Comparison of ENCODE assay signal across 11 cellular contexts in genomic region chr6:51934098-51934497, GRCh38.
A peak's percentile ranks its signal among the peaks of the same experiment; 100 is the strongest.
DNase-seq lines count a peak whose midpoint lies in the region; ATAC-seq and TF ChIP-seq lines count a peak whose summit lies in the region.
"Had no signal": no experiment of that assay in that cellular context is flagged by ENCODE, and none has a peak within 500 bp of the region (broad histone marks: within the 10 kb centered on the region; RNA-seq: fewer than 3 reads in every experiment).

No MANE protein-coding gene starts in this region.

- no peaks in the 10 kb centered on the region for H3K9me3 Mint-ChIP-seq in activated CD4-positive, alpha-beta T cell treated with anti-CD3 and anti-CD28 coated beads for 36 hours (ENCODE audit: low read depth)
- H3K9me3 Mint-ChIP-seq in WTC11, result no peaks in the 10 kb centered on the region
- H3K9me3 Mint-ChIP-seq: brain had no signal

- no peaks in the 10 kb centered on the region for H3K27me3 ChIP-seq in psoas muscle (ENCODE audit: insufficient read depth in 3 of 3, low read length in 2 of 3)
- H3K27me3 ChIP-seq: upper lobe of right lung had no signal

- CTCF ChIA-PET in activated CD4-positive, alpha-beta T cell treated with anti-CD3 and anti-CD28 coated beads for 36 hours (lab: Charles Lee), result no interaction called here
- CTCF ChIA-PET in WTC11 (lab: Charles Lee), result interaction anchor here (0.8 to 2.3 kb wide), 18 partner anchors 9 to 182 kb away, joined by 3 to 13 read pairs (median 4); no protein-coding TSS in a partner anchor

- no peaks in the 10 kb centered on the region for H3K9me3 ChIP-seq in psoas muscle
- H3K9me3 ChIP-seq: upper lobe of right lung had no signal

- no peak overlapping the region for H3K4me3 ChIP-seq in psoas muscle
- H3K4me3 ChIP-seq: upper lobe of right lung had no signal

- H3K27me3 Mint-ChIP-seq in activated CD4-positive, alpha-beta T cell treated with anti-CD3 and anti-CD28 coated beads for 36 hours, result no peaks in the 10 kb centered on the region
- H3K27me3 Mint-ChIP-seq in WTC11 (ENCODE audit: low read depth), result no peaks in the 10 kb centered on the region; the same call in none of the 2 replicates

- H3K36me3 ChIP-seq in psoas muscle (ENCODE audit: insufficient read depth in 1 of 2, low read depth in 1 of 2), result no peaks in the 10 kb centered on the region
- H3K36me3 ChIP-seq: upper lobe of right lung had no signal

- H3K27ac Mint-ChIP-seq in activated CD4-positive, alpha-beta T cell treated with anti-CD3 and anti-CD28 coated beads for 36 hours, result no peak overlapping the region
- H3K27ac Mint-ChIP-seq in WTC11, result no peak overlapping the region
- H3K27ac Mint-ChIP-seq: brain had no signal

- H3K4me1 ChIP-seq in psoas muscle, result no peaks in the 10 kb centered on the region
- H3K4me1 ChIP-seq: upper lobe of right lung had no signal

- H3K36me3 Mint-ChIP-seq in activated CD4-positive, alpha-beta T cell treated with anti-CD3 and anti-CD28 coated beads for 36 hours (ENCODE audit: low read depth), result no peaks in the 10 kb centered on the region
- H3K36me3 Mint-ChIP-seq in WTC11, result no peaks in the 10 kb centered on the region; the same call in 1 of the 2 replicates
- H3K36me3 Mint-ChIP-seq: brain had no signal

- in situ Hi-C loops in KBM-7 (cut with MboI; ENCODE audit: low pct_unique_long_range_greater_than_20kb, low sequenced_read_pairs), result no loop called here

- 66 to 78% (median 71%) methylated on average over 7 of the region's 7 CpGs for WGBS in psoas muscle, 3 donors

- no peak overlapping the region for H3K27ac ChIP-seq in psoas muscle
- H3K27ac ChIP-seq: upper lobe of right lung had no signal

- TF ChIP-seq CTCF in WTC11 (IDR thresholded peaks at IDR 0.05) (peak; percentile 50), psoas muscle (IDR thresholded peaks at IDR 0.05) (no peak)

- intact Hi-C loops in activated CD4-positive, alpha-beta T cell treated with anti-CD3 and anti-CD28 coated beads for 36 hours (cut with DNase I, micrococcal nuclease), result no loop called here
- intact Hi-C loops in posterior vena cava (cut with DNase I) (loop anchor here in 1 of 2 donors (10.0 kb wide), 1 partner anchor 429 kb away; no protein-coding TSS in a partner anchor), psoas muscle (cut with DNase I) (no loop called here)

- H3K4me1 Mint-ChIP-seq in activated CD4-positive, alpha-beta T cell treated with anti-CD3 and anti-CD28 coated beads for 36 hours, result no peaks in the 10 kb centered on the region
- H3K4me1 Mint-ChIP-seq in WTC11, result peaks cover 12% of the 10 kb centered on the region

- DNase-seq in activated CD4-positive, alpha-beta T cell treated with anti-CD3 and anti-CD28 coated beads for 36 hours, result peak; percentile 3
- DNase-seq in activated CD4-positive, alpha-beta T cell treated with anti-CD3 and anti-CD28 coated beads, Interleukin-2, amount 50 U/mL, for 4 hours, result no peak
- DNase-seq in KBM-7 (peak; percentile 24), WTC11 (ENCODE audit: low spot score) (peak; percentile 49), posterior vena cava (ENCODE audit: low spot score) (no peak), psoas muscle (no peak)
- DNase-seq in stimulated activated CD4-positive, alpha-beta T cell treated with anti-CD3 and anti-CD28 coated beads, Interleukin-12 subunit alpha, Interleukin-12 subunit beta, amount 100 ng/mL, for 4 hours, result no peak
- DNase-seq: NCI-H1930, upper lobe of right lung had no signal

- no peak for ATAC-seq in activated CD4-positive, alpha-beta T cell treated with anti-CD3 and anti-CD28 coated beads for 36 hours
- peak; percentile 90 for ATAC-seq in WTC11
- ATAC-seq in GM21786 (IDR thresholded peaks at IDR 0.05; ENCODE audit: unreplicated experiment), result no peak
- ATAC-seq in psoas muscle, result no peak
- ATAC-seq: upper lobe of right lung had no signal

- no peak overlapping the region for H3K4me3 Mint-ChIP-seq in activated CD4-positive, alpha-beta T cell treated with anti-CD3 and anti-CD28 coated beads for 36 hours
- no peak overlapping the region for H3K4me3 Mint-ChIP-seq in WTC11
- H3K4me3 Mint-ChIP-seq: brain had no signal

- POLR2A ChIA-PET in activated CD4-positive, alpha-beta T cell treated with anti-CD3 and anti-CD28 coated beads for 36 hours (lab: Charles Lee), result no interaction called here
- POLR2A ChIA-PET in WTC11 (lab: Charles Lee), result no interaction called here

TF ChIP-seq in WTC11, 78 proteins besides CTCF, POLR2A, EP300 and RAD21 (continues in another document):
- TF ChIP-seq ZNF532 (CRISPR knock-in tag; IDR thresholded peaks at IDR 0.05; ENCODE audit: borderline replicate concordance) (no peak), PREB (CRISPR knock-in tag; IDR thresholded peaks at IDR 0.05; ENCODE audit: borderline replicate concordance) (no peak), NFATC4 (CRISPR knock-in tag; IDR thresholded peaks at IDR 0.05) (no peak), FOXP1 (CRISPR knock-in tag; IDR thresholded peaks at IDR 0.05; ENCODE audit: borderline replicate concordance) (no peak), ZNF263 (CRISPR knock-in tag; IDR thresholded peaks at IDR 0.05; ENCODE audit: low read depth) (no peak), JUN (CRISPR knock-in tag; IDR thresholded peaks at IDR 0.05) (no peak)
- TF ChIP-seq, protein P1, sequence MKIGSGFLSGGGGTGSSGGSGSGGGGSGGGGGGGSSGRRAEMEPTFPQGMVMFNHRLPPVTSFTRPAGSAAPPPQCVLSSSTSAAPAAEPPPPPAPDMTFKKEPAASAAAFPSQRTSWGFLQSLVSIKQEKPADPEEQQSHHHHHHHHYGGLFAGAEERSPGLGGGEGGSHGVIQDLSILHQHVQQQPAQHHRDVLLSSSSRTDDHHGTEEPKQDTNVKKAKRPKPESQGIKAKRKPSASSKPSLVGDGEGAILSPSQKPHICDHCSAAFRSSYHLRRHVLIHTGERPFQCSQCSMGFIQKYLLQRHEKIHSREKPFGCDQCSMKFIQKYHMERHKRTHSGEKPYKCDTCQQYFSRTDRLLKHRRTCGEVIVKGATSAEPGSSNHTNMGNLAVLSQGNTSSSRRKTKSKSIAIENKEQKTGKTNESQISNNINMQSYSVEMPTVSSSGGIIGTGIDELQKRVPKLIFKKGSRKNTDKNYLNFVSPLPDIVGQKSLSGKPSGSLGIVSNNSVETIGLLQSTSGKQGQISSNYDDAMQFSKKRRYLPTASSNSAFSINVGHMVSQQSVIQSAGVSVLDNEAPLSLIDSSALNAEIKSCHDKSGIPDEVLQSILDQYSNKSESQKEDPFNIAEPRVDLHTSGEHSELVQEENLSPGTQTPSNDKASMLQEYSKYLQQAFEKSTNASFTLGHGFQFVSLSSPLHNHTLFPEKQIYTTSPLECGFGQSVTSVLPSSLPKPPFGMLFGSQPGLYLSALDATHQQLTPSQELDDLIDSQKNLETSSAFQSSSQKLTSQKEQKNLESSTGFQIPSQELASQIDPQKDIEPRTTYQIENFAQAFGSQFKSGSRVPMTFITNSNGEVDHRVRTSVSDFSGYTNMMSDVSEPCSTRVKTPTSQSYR (CRISPR knock-in tag; IDR thresholded peaks at IDR 0.05), result no peak
- TF ChIP-seq, protein P2, sequence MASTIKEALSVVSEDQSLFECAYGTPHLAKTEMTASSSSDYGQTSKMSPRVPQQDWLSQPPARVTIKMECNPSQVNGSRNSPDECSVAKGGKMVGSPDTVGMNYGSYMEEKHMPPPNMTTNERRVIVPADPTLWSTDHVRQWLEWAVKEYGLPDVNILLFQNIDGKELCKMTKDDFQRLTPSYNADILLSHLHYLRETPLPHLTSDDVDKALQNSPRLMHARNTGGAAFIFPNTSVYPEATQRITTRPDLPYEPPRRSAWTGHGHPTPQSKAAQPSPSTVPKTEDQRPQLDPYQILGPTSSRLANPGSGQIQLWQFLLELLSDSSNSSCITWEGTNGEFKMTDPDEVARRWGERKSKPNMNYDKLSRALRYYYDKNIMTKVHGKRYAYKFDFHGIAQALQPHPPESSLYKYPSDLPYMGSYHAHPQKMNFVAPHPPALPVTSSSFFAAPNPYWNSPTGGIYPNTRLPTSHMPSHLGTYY (CRISPR knock-in tag; IDR thresholded peaks at IDR 0.05), result 0 out of 2 replicates have a peak, but pooled peaks have one; percentile 64

Comparison
In these comparisons a context has a peak if more than half of its experiments do, and no peak if none do; other contexts are left out.
1. DNase-seq: peak in activated CD4-positive, alpha-beta T cell treated with anti-CD3 and anti-CD28 coated beads for 36 hours (single experiment), KBM-7 (single experiment) and WTC11 (single experiment); none in activated CD4-positive, alpha-beta T cell treated with anti-CD3 and anti-CD28 coated beads, Interleukin-2, amount 50 U/mL, for 4 hours (0 of 2), posterior vena cava (single experiment), stimulated activated CD4-positive, alpha-beta T cell treated with anti-CD3 and anti-CD28 coated beads, Interleukin-12 subunit alpha, Interleukin-12 subunit beta, amount 100 ng/mL, for 4 hours (single experiment) and psoas muscle (0 of 2).